In the genomic region with DNA sequence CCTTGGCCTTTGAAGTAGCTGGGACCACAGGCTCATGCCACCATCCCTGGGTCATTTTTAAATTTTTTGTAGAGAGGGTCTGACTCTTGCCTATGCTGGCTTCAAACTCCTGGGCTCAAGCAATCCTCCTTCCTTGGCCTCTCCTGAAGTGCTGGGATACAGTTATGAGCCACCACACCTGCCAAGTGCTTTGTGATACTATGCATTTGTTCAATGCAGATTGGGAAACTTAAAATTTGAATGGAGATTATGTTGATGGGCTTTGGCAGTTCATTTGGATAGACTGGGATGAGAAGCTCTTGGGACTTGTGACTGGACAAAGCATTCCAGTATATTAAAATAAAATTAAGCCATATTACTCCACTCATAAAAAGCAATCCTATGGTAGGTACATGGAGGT, we compare ENCODE assay signal across 1 cellular context.
TF ChIP-seq lines count a peak whose summit lies in the region.

No MANE protein-coding gene starts in this region.

TF ChIP-seq in GM23338, 12 proteins besides CTCF, POLR2A, EP300 and RAD21:
- TF ChIP-seq STAT1 (IDR thresholded peaks at IDR 0.05; ENCODE audit: unreplicated experiment) (no peak), NANOG (IDR thresholded peaks at IDR 0.05; ENCODE audit: borderline replicate concordance) (no peak), ZNF462 (CRISPR knock-in tag; IDR thresholded peaks at IDR 0.05) (no peak), CREB1 (CRISPR knock-in tag; IDR thresholded peaks at IDR 0.05; ENCODE audit: low read depth) (no peak), EZH2phosphoT487 (IDR thresholded peaks at IDR 0.05; ENCODE audit: unreplicated experiment) (no peak), ZNF114 (CRISPR knock-in tag; IDR thresholded peaks at IDR 0.05) (no peak), ZNF331 (CRISPR knock-in tag; IDR thresholded peaks at IDR 0.05; ENCODE audit: low read depth) (no peak)
- TF ChIP-seq, protein P1, sequence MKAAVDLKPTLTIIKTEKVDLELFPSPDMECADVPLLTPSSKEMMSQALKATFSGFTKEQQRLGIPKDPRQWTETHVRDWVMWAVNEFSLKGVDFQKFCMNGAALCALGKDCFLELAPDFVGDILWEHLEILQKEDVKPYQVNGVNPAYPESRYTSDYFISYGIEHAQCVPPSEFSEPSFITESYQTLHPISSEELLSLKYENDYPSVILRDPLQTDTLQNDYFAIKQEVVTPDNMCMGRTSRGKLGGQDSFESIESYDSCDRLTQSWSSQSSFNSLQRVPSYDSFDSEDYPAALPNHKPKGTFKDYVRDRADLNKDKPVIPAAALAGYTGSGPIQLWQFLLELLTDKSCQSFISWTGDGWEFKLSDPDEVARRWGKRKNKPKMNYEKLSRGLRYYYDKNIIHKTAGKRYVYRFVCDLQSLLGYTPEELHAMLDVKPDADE (IDR thresholded peaks at IDR 0.05): no peak
